ENCODE assay signal across 8 cellular contexts in the genomic region with DNA sequence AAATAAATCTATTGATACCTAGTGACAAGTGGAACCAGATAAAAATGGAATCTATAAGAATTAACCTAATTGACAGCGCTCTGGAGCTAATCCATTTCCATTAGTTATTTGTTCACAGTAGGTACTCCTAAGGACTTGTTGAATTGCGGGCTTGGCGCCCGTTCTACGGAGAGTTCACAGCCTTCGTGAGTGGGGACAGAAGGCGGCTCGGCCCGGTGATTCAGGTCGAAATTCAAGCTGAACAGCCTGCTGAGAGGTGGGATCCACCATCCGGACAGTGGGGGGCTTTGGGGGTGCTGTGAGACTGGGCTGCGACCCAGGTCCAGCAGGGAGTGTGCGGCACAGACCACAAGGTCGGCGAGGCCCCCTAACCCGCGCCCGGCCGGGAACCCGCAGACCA. TPM values are rescaled to one million over a fixed set of nuclear protein-coding genes. Genes with fewer than 3 reads are reported as not detected.
DNase-seq lines count a peak whose midpoint lies in the region; ATAC-seq and TF ChIP-seq lines count a peak whose summit lies in the region.

No MANE protein-coding gene starts in this region.

- no peak overlapping the region for H2BK120ac ChIP-seq in mesendoderm (ENCODE audit: low read depth, low read length)

- H3K36me3 ChIP-seq in RWPE2 (ENCODE audit: low read depth) (peaks cover 3% of the 10 kb centered on the region; the same call in 1 of the 2 replicates), mesendoderm (ENCODE audit: control insufficient read depth, insufficient read depth, low read length) (no peaks in the 10 kb centered on the region), tibial artery (no peaks in the 10 kb centered on the region)

- no peak overlapping the region for H4K5ac ChIP-seq in mesendoderm (ENCODE audit: low read length)

- H2AK5ac ChIP-seq in mesendoderm (ENCODE audit: low read length) = no peak overlapping the region

- peak overlapping the region; percentile 49 for H3K4ac ChIP-seq in mesendoderm (ENCODE audit: low read depth, low read length)

- TF ChIP-seq CTCF in CD4-positive, alpha-beta T cell (IDR thresholded peaks at IDR 0.05) = no peak
- TF ChIP-seq CTCF in HFF-Myc (IDR thresholded peaks at IDR 0.05; ENCODE audit: low read depth, low read length, missing control alignments) (no peak), RWPE2 (IDR thresholded peaks at IDR 0.05; ENCODE audit: poor library complexity, severe bottlenecking) (no peak), coronary artery (IDR thresholded peaks at IDR 0.05) (no peak), tibial artery (IDR thresholded peaks at IDR 0.05) (no peak)

- no CpG with 5 or more reads among the region's 20 CpGs for WGBS in mesendoderm (ENCODE audit: extremely low coverage, insufficient coverage, low lambda C conversion rate)

- peaks cover 39% of the 10 kb centered on the region for H3K4me1 Mint-ChIP-seq in CD4-positive, alpha-beta T cell (ENCODE audit: low read depth)

- H3K4me3 ChIP-seq in HFF-Myc (replicated peaks; ENCODE audit: low read depth, low read length) (peak overlapping the region; percentile 52), RWPE2 (ENCODE audit: severe bottlenecking) (peak overlapping the region; percentile 98), coronary artery (peak overlapping the region; percentile 80), mesendoderm (ENCODE audit: low read length) (peak overlapping the region; percentile 57), tibial artery (peak overlapping the region; percentile 80 to 92)

- peak overlapping the region; percentile 17 for H2BK5ac ChIP-seq in mesendoderm (ENCODE audit: low read length)

- CTCF ChIA-PET in CD4-positive, alpha-beta T cell (lab: Charles Lee) = no interaction called here

- peaks cover 18% of the 10 kb centered on the region for H3K36me3 Mint-ChIP-seq in CD4-positive, alpha-beta T cell (ENCODE audit: low read depth)

- H3K27me3 ChIP-seq in CD4-positive, alpha-beta T cell (ENCODE audit: control insufficient read depth, insufficient read depth, low read length) = no peaks in the 10 kb centered on the region
- H3K27me3 ChIP-seq in RWPE2 (ENCODE audit: insufficient read depth, poor library complexity, severe bottlenecking) (no peaks in the 10 kb centered on the region), mesendoderm (ENCODE audit: insufficient read depth, low read length, poor library complexity) (no peaks in the 10 kb centered on the region), tibial artery (no peaks in the 10 kb centered on the region)

- POLR2A ChIA-PET in CD4-positive, alpha-beta T cell (lab: Charles Lee) = interaction anchor here (1.0 to 2.9 kb wide), 19 partner anchors 7 to 1792 kb away, joined by 3 to 39 read pairs (median 6); a partner anchor contains a TSS

- H3K56ac ChIP-seq in mesendoderm (ENCODE audit: low read length) = peak overlapping the region; percentile 93

- peak overlapping the region; percentile 89 for H3K27ac Mint-ChIP-seq in CD4-positive, alpha-beta T cell

- H3K18ac ChIP-seq in mesendoderm (ENCODE audit: low read length) = peak overlapping the region; percentile 95

- intact Hi-C loops in CD4-positive, alpha-beta T cell (cut with DNase I, micrococcal nuclease) = loop anchor here in 1 of 2 experiments (2.0 to 5.0 kb wide), 4 partner anchors 81 to 764 kb away; a partner anchor contains a TSS
- intact Hi-C loops in tibial artery (cut with DNase I; ENCODE audit: low total_unique reads) = loop anchor here (5.0 kb wide), 1 partner anchor 196 kb away; no protein-coding TSS in a partner anchor

- H3K23ac ChIP-seq in mesendoderm (ENCODE audit: low read length) = no peak overlapping the region

- peaks cover 23% of the 10 kb centered on the region for H3K4me1 ChIP-seq in RWPE2 (ENCODE audit: insufficient read depth, poor library complexity, severe bottlenecking)
- H3K4me1 ChIP-seq in mesendoderm (ENCODE audit: control insufficient read depth, low read depth, low read length) = peaks cover 2% of the 10 kb centered on the region
- H3K4me1 ChIP-seq in tibial artery = peaks cover 0 to 24% (median 11%) of the 10 kb centered on the region in 4 donors

- H3K79me1 ChIP-seq in mesendoderm (ENCODE audit: low read length) = no peaks in the 10 kb centered on the region

- H3K9me3 ChIP-seq in CD4-positive, alpha-beta T cell (ENCODE audit: control insufficient read depth, low read length) = no peaks in the 10 kb centered on the region
- no peaks in the 10 kb centered on the region for H3K9me3 ChIP-seq in RWPE2 (ENCODE audit: severe bottlenecking)
- H3K9me3 ChIP-seq in tibial artery = no peaks in the 10 kb centered on the region

- no peak for ATAC-seq in CD4-positive, alpha-beta T cell (ENCODE audit: poor library complexity)
- ATAC-seq in RWPE2 (ENCODE audit: low read depth) = no peak

- H3K27me3 Mint-ChIP-seq in CD4-positive, alpha-beta T cell = no peaks in the 10 kb centered on the region

- peak overlapping the region; percentile 96 for H3K4me3 Mint-ChIP-seq in CD4-positive, alpha-beta T cell

- H3K9ac ChIP-seq in mesendoderm (ENCODE audit: low read length) = peak overlapping the region; percentile 87

- H3K9me3 Mint-ChIP-seq in CD4-positive, alpha-beta T cell = no peaks in the 10 kb centered on the region

- no peak overlapping the region for H2BK15ac ChIP-seq in mesendoderm (replicated peaks; ENCODE audit: low read depth)

- DNase-seq in CD4-positive, alpha-beta T cell = peak in 2 of 10 experiments; percentile 2 to 4
- DNase-seq in HFF-Myc (ENCODE audit: extremely low read depth, low read depth) (no peak), RWPE2 (ENCODE audit: low spot score) (no peak), coronary artery (ENCODE audit: low spot score) (no peak), mesendoderm (peak; percentile 53), tibial artery (peak; percentile 36 to 74), LoVo (ENCODE audit: low spot score) (no peak), AG08396 (ENCODE audit: low spot score) (no peak)

- H3K27ac ChIP-seq in CD4-positive, alpha-beta T cell (ENCODE audit: low read depth, low read length) = peak overlapping the region; percentile 90
- H3K27ac ChIP-seq in RWPE2 (ENCODE audit: poor library complexity, severe bottlenecking) = peak overlapping the region; percentile 69
- peak overlapping the region; percentile 97 to 99 for H3K27ac ChIP-seq in coronary artery
- peak overlapping the region; percentile 89 for H3K27ac ChIP-seq in mesendoderm (ENCODE audit: low read depth, low read length)
- peak overlapping the region; percentile 96 to 99 for H3K27ac ChIP-seq in tibial artery

- no peak overlapping the region for H4K8ac ChIP-seq in mesendoderm (ENCODE audit: low read depth, low read length)

- peak overlapping the region; percentile 67 for H3K4me2 ChIP-seq in mesendoderm (ENCODE audit: low read length)

- peaks cover 33% of the 10 kb centered on the region for H3K79me2 ChIP-seq in mesendoderm (ENCODE audit: control insufficient read depth, insufficient read depth, low read length)

RNA-seq across cellular contexts. Expression of a gene that starts 0.8 kb away (rescaled TPM):
- 100 to 1,000 TPM; 226 to 228 TPM for total RNA-seq in CD4-positive, alpha-beta T cell
- polyA plus RNA-seq in mesendoderm (2013, experiment 1 of 2) = 390 TPM
- 383 TPM for polyA plus RNA-seq in mesendoderm (2013, experiment 2 of 2)

Comparison
In these comparisons a context has a peak if more than half of its experiments do, and no peak if none do; other contexts are left out.
1. DNase-seq: peak in mesendoderm (single experiment) and tibial artery (2 of 2); none in HFF-Myc (single experiment), RWPE2 (single experiment), coronary artery (single experiment), LoVo (single experiment) and AG08396 (single experiment).
2. Peak in every context shown above with its lines, with median percentiles within 50 percentile points of each other: H3K27ac ChIP-seq and H3K4me3 ChIP-seq.